28 cellular contexts compared by ENCODE assay signal in genomic region chr16:89295071-89295900, GRCh38.
A peak's percentile ranks its signal among the peaks of the same experiment; 100 is the strongest.
DNase-seq lines count a peak whose midpoint lies in the region; ATAC-seq, FAIRE-seq and TF ChIP-seq lines count a peak whose summit lies in the region.
"Had no signal": no experiment of that assay in that cellular context is flagged by ENCODE, and none has a peak within 500 bp of the region (broad histone marks: within the 10 kb centered on the region; RNA-seq: fewer than 3 reads in every experiment).

No MANE protein-coding gene starts in this region.

- FAIRE-seq in K562 (lab: Jason Lieb, UNC) = no peak
- FAIRE-seq: A204.1, keratinocyte, TTC549 had no signal

- no peak overlapping the region for H4K91ac ChIP-seq in neuronal stem cell (ENCODE audit: low read depth, low read length, poor library complexity)

- peak overlapping the region; percentile 82 for H4K8ac ChIP-seq in neuronal stem cell (ENCODE audit: low read depth, low read length)

- intact Hi-C loops in activated CD8-positive, alpha-beta T cell treated with anti-CD3 and anti-CD28 coated beads for 36 hours (cut with micrococcal nuclease) = no loop called here
- intact Hi-C loops in CD4-positive, alpha-beta T cell (cut with DNase I, micrococcal nuclease) = no loop called here
- intact Hi-C loops in K562 (cut with micrococcal nuclease) (no loop called here), posterior cingulate gyrus (cut with DNase I) (no loop called here)

- no peak for TF ChIP-seq EP300 in K562 (IDR thresholded peaks at IDR 0.05; ENCODE audit: low read length)

- H3K4me3 ChIP-seq in K562 (no peak overlapping the region), neuronal stem cell (ENCODE audit: low read length in 2 of 2) (no peak overlapping the region)
- H3K4me3 ChIP-seq: lung, Peyer's patch, psoas muscle, SJCRH30, stomach, thyroid gland had no signal

- no peak overlapping the region for H3K4ac ChIP-seq in neuronal stem cell (ENCODE audit: low read length)

- no peaks in the 10 kb centered on the region for H3K27me3 ChIP-seq in CD4-positive, alpha-beta T cell (ENCODE audit: control insufficient read depth, insufficient read depth, low read length)
- H3K27me3 ChIP-seq in K562 (ENCODE audit: control insufficient read depth in 2 of 2, insufficient read depth in 2 of 2, low read length in 2 of 2) (no peaks in the 10 kb centered on the region), neuronal stem cell (ENCODE audit: control insufficient read depth in 3 of 3, insufficient read depth in 3 of 3, low read depth in 1 of 3, low read length in 3 of 3) (no peaks in the 10 kb centered on the region)
- H3K27me3 ChIP-seq: Peyer's patch, SJCRH30, stomach, thyroid gland had no signal

- POLR2A ChIA-PET in activated CD8-positive, alpha-beta T cell treated with anti-CD3 and anti-CD28 coated beads, Interleukin-2, amount 10 ng/mL, durations not matched to agents 7 days and 5 days (lab: Charles Lee) = no interaction called here
- POLR2A ChIA-PET in activated CD8-positive, alpha-beta T cell treated with anti-CD3 and anti-CD28 coated beads for 36 hours (lab: Charles Lee) = interaction anchor here (0.9 kb wide), 1 partner anchor 54 kb away, joined by 3 read pairs; no protein-coding TSS in a partner anchor
- POLR2A ChIA-PET in CD4-positive, alpha-beta T cell (lab: Charles Lee) = interaction anchor here (1.6 kb wide), 1 partner anchor 20 kb away, joined by 4 read pairs; no protein-coding TSS in a partner anchor
- POLR2A ChIA-PET in K562 (lab: Yijun Ruan, JAX) = interaction anchor here (0.6 kb wide), 1 partner anchor 45 kb away, joined by 3 read pairs; no protein-coding TSS in a partner anchor

- H3K9ac ChIP-seq in K562 (ENCODE audit: insufficient read depth in 1 of 2, low read depth in 2 of 2, low read length in 2 of 2) (peak overlapping the region in 1 of 2 experiments; percentile 61; a peak in 2 of 4 replicates), neuronal stem cell (ENCODE audit: low read depth, low read length, poor library complexity) (peak overlapping the region; percentile 70)

- DNase-seq in activated CD8-positive, alpha-beta T cell treated with anti-CD3 and anti-CD28 coated beads, Interleukin-2, amount 10 ng/mL, durations not matched to agents 7 days and 5 days = no peak
- no peak for DNase-seq in activated CD8-positive, alpha-beta T cell treated with anti-CD3 and anti-CD28 coated beads for 36 hours
- no peak for DNase-seq in CD4-positive, alpha-beta T cell
- DNase-seq in K562 (ENCODE audit: extremely low read depth in 1 of 4, low spot score in 3 of 4) = no peak
- no peak for DNase-seq in neuronal stem cell (ENCODE audit: low spot score)
- DNase-seq in effector CD4-positive, alpha-beta T cell = no peak
- DNase-seq in SW 1271 (lab: John Stamatoyannopoulos, UW) = no peak
- DNase-seq in posterior cingulate gyrus = no peak
- DNase-seq: activated CD4-positive, CD25-positive, alpha-beta regulatory T cell treated with anti-CD3 and anti-CD28 coated beads, Interleukin-2, amount 50 U/mL, for 72 hours; activated T-cell treated with anti-CD3 and anti-CD28 coated beads, Interleukin-2, amount 50 U/mL, for 48 hours; DMS53; H7; KG1; MM.1S; NCI-H2029; NCI-H2227 treated with DMSO at 0.1 percent for 48 hours; Peyer's patch; SJCRH30; stomach had no signal

- H3K4me2 ChIP-seq in K562 (ENCODE audit: insufficient read depth, low read length) (no peak overlapping the region), neuronal stem cell (ENCODE audit: insufficient read depth, low read length, poor library complexity, severe bottlenecking) (no peak overlapping the region)

- no peak for TF ChIP-seq POLR2A in K562 (conservative IDR thresholded peaks at IDR 0.05)

- no peak overlapping the region for H2AK5ac ChIP-seq in neuronal stem cell (ENCODE audit: low read depth, low read length)

- H2BK15ac ChIP-seq in neuronal stem cell (ENCODE audit: low read length) = no peak overlapping the region

- in situ Hi-C loops in K562 (cut with MboI) = no loop called here

- BruUV-seq in K562 (replicated peaks; lab: Mats Ljungman, UMichigan) = no TSS peak

- H3K79me2 ChIP-seq in K562 (ENCODE audit: control insufficient read depth, insufficient read depth, low read length) = peaks cover 69% of the 10 kb centered on the region

- H2AFZ ChIP-seq in K562 (ENCODE audit: low read depth, low read length) (no peak overlapping the region), neuronal stem cell (ENCODE audit: low read length) (no peak overlapping the region)

- peaks cover 18% of the 10 kb centered on the region for H3K9me1 ChIP-seq in K562 (ENCODE audit: control insufficient read depth, insufficient read depth, low read length)

- H3K4me1 Mint-ChIP-seq in activated CD8-positive, alpha-beta T cell treated with anti-CD3 and anti-CD28 coated beads, Interleukin-2, amount 10 ng/mL, durations not matched to agents 7 days and 5 days (ENCODE audit: low read depth) = peaks cover 48% of the 10 kb centered on the region
- peaks cover 31% of the 10 kb centered on the region for H3K4me1 Mint-ChIP-seq in activated CD8-positive, alpha-beta T cell treated with anti-CD3 and anti-CD28 coated beads for 36 hours (ENCODE audit: low read depth)
- peaks cover 36% of the 10 kb centered on the region for H3K4me1 Mint-ChIP-seq in CD4-positive, alpha-beta T cell (ENCODE audit: low read depth)

- peak overlapping the region; percentile 82 for H3K14ac ChIP-seq in neuronal stem cell (ENCODE audit: low read length)

- H3K4me3 Mint-ChIP-seq in activated CD8-positive, alpha-beta T cell treated with anti-CD3 and anti-CD28 coated beads, Interleukin-2, amount 10 ng/mL, durations not matched to agents 7 days and 5 days = no peak overlapping the region
- H3K4me3 Mint-ChIP-seq in activated CD8-positive, alpha-beta T cell treated with anti-CD3 and anti-CD28 coated beads for 36 hours = no peak overlapping the region
- H3K4me3 Mint-ChIP-seq in CD4-positive, alpha-beta T cell = no peak overlapping the region
- H3K4me3 Mint-ChIP-seq: brain had no signal

- peaks cover 25% of the 10 kb centered on the region for H3K79me1 ChIP-seq in neuronal stem cell (ENCODE audit: low read depth, low read length)

- WGBS in K562 (ENCODE audit: insufficient coverage, low coverage, missing lambda C conversion rate) = 98% methylated on average over 19 of the region's 24 CpGs
- WGBS in neuronal stem cell (ENCODE audit: extremely low coverage in 2 of 2, insufficient read length in 2 of 2, insufficient replicate concordance in 1 of 2), 2 donors = no CpG with 5 or more reads among the region's 24 CpGs

- no peak overlapping the region for H3K27ac ChIP-seq in CD4-positive, alpha-beta T cell (ENCODE audit: low read depth, low read length)
- H3K27ac ChIP-seq in K562 (ENCODE audit: extremely low read depth, low read depth, low read length) = no peak overlapping the region
- no peak overlapping the region for H3K27ac ChIP-seq in neuronal stem cell (replicated peaks; ENCODE audit: low read length)
- H3K27ac ChIP-seq: epithelial cell of prostate, Peyer's patch, psoas muscle, SJCRH30, thyroid gland had no signal

- no peak for TF ChIP-seq RAD21 in K562 (CRISPR knock-in tag; conservative IDR thresholded peaks at IDR 0.05 in 1 of 2, IDR thresholded peaks at IDR 0.05 in 1 of 2)

- H3K36me3 Mint-ChIP-seq in activated CD8-positive, alpha-beta T cell treated with anti-CD3 and anti-CD28 coated beads, Interleukin-2, amount 10 ng/mL, durations not matched to agents 7 days and 5 days (ENCODE audit: low read depth) = peaks cover 16% of the 10 kb centered on the region
- peaks cover 8% of the 10 kb centered on the region for H3K36me3 Mint-ChIP-seq in activated CD8-positive, alpha-beta T cell treated with anti-CD3 and anti-CD28 coated beads for 36 hours (ENCODE audit: low read depth)
- H3K36me3 Mint-ChIP-seq in CD4-positive, alpha-beta T cell (ENCODE audit: low read depth) = peaks cover 41% of the 10 kb centered on the region

- peak overlapping the region; percentile 84 for H2BK12ac ChIP-seq in neuronal stem cell (ENCODE audit: low read length)

- no peak overlapping the region for H2BK5ac ChIP-seq in neuronal stem cell (ENCODE audit: low read length)

- H3K27me3 Mint-ChIP-seq in activated CD8-positive, alpha-beta T cell treated with anti-CD3 and anti-CD28 coated beads, Interleukin-2, amount 10 ng/mL, durations not matched to agents 7 days and 5 days (ENCODE audit: low read depth) = no peaks in the 10 kb centered on the region
- H3K27me3 Mint-ChIP-seq in activated CD8-positive, alpha-beta T cell treated with anti-CD3 and anti-CD28 coated beads for 36 hours = no peaks in the 10 kb centered on the region
- no peaks in the 10 kb centered on the region for H3K27me3 Mint-ChIP-seq in CD4-positive, alpha-beta T cell
- H3K27me3 Mint-ChIP-seq: brain had no signal

- peaks cover 46% of the 10 kb centered on the region for H4K20me1 ChIP-seq in K562 (replicated peaks; ENCODE audit: control insufficient read depth, insufficient read depth, low read length)

- H3K27ac Mint-ChIP-seq in activated CD8-positive, alpha-beta T cell treated with anti-CD3 and anti-CD28 coated beads, Interleukin-2, amount 10 ng/mL, durations not matched to agents 7 days and 5 days = peak overlapping the region; percentile 34
- no peak overlapping the region for H3K27ac Mint-ChIP-seq in activated CD8-positive, alpha-beta T cell treated with anti-CD3 and anti-CD28 coated beads for 36 hours
- H3K27ac Mint-ChIP-seq in CD4-positive, alpha-beta T cell = peak overlapping the region; percentile 55

- no peaks in the 10 kb centered on the region for H3K9me3 Mint-ChIP-seq in activated CD8-positive, alpha-beta T cell treated with anti-CD3 and anti-CD28 coated beads, Interleukin-2, amount 10 ng/mL, durations not matched to agents 7 days and 5 days (ENCODE audit: insufficient read depth)
- H3K9me3 Mint-ChIP-seq in activated CD8-positive, alpha-beta T cell treated with anti-CD3 and anti-CD28 coated beads for 36 hours = no peaks in the 10 kb centered on the region
- H3K9me3 Mint-ChIP-seq in CD4-positive, alpha-beta T cell = no peaks in the 10 kb centered on the region
- H3K9me3 Mint-ChIP-seq: brain, neural crest cell had no signal

- no peak overlapping the region for H2BK120ac ChIP-seq in neuronal stem cell (ENCODE audit: low read depth, low read length)

- CTCF ChIA-PET in activated CD8-positive, alpha-beta T cell treated with anti-CD3 and anti-CD28 coated beads, Interleukin-2, amount 10 ng/mL, durations not matched to agents 7 days and 5 days (lab: Charles Lee) = interaction anchor here (1.2 kb wide), 1 partner anchor 12 kb away, joined by 3 read pairs; no protein-coding TSS in a partner anchor
- CTCF ChIA-PET in activated CD8-positive, alpha-beta T cell treated with anti-CD3 and anti-CD28 coated beads for 36 hours (lab: Charles Lee) = interaction anchor here (1.0 to 1.7 kb wide), 2 partner anchors 12 to 21 kb away, joined by 4 to 5 read pairs; no protein-coding TSS in a partner anchor
- CTCF ChIA-PET in CD4-positive, alpha-beta T cell (lab: Charles Lee) = interaction anchor here (1.3 kb wide), 1 partner anchor 66 kb away, joined by 5 read pairs; no protein-coding TSS in a partner anchor
- CTCF ChIA-PET in K562 (lab: Yijun Ruan, JAX; ENCODE audit: low intra/inter-chr PET ratio) = no interaction called here

- no peaks in the 10 kb centered on the region for H3K9me3 ChIP-seq in CD4-positive, alpha-beta T cell (ENCODE audit: control insufficient read depth, low read length)
- H3K9me3 ChIP-seq in K562 (replicated peaks; ENCODE audit: control insufficient read depth, insufficient read depth, low read depth, low read length) (no peaks in the 10 kb centered on the region), neuronal stem cell (replicated peaks in 1 of 2; ENCODE audit: control insufficient read depth in 2 of 2, insufficient read depth in 1 of 2, low read depth in 1 of 2, low read length in 2 of 2) (no peaks in the 10 kb centered on the region)
- H3K9me3 ChIP-seq: Peyer's patch, psoas muscle, SJCRH30, stomach, thyroid gland had no signal

- peak overlapping the region; percentile 95 for H3K23ac ChIP-seq in neuronal stem cell (ENCODE audit: low read depth, low read length, poor library complexity)

- H3K18ac ChIP-seq in neuronal stem cell (ENCODE audit: low read length) = peak overlapping the region; percentile 87

- ATAC-seq in activated CD8-positive, alpha-beta T cell treated with anti-CD3 and anti-CD28 coated beads, Interleukin-2, amount 10 ng/mL, durations not matched to agents 7 days and 5 days = no peak
- ATAC-seq in activated CD8-positive, alpha-beta T cell treated with anti-CD3 and anti-CD28 coated beads for 36 hours = no peak
- no peak for ATAC-seq in CD4-positive, alpha-beta T cell (ENCODE audit: poor library complexity)
- ATAC-seq in K562 = no peak
- ATAC-seq: psoas muscle had no signal

- TF ChIP-seq CTCF in activated CD8-positive, alpha-beta T cell treated with anti-CD3 and anti-CD28 coated beads for 36 hours (IDR thresholded peaks at IDR 0.05) = no peak
- TF ChIP-seq CTCF in CD4-positive, alpha-beta T cell (IDR thresholded peaks at IDR 0.05) = no peak
- TF ChIP-seq CTCF in K562 (IDR thresholded peaks at IDR 0.05 in 2 of 3, conservative IDR thresholded peaks at IDR 0.05 in 1 of 3; ENCODE audit: insufficient read depth in 2 of 3, low read depth in 1 of 3, low read length in 3 of 3) = no peak

- peaks cover 45% of the 10 kb centered on the region; the same call in 2 of the 3 replicates for H3K36me3 ChIP-seq in K562 (ENCODE audit: control insufficient read depth, insufficient read depth, low read length)
- H3K36me3 ChIP-seq in neuronal stem cell (replicated peaks in 1 of 2; ENCODE audit: control insufficient read depth in 2 of 2, insufficient read depth in 2 of 2, low read length in 2 of 2) = peaks cover 12 to 60% of the 10 kb centered on the region in 2 donors

- H3K4me1 ChIP-seq in K562 (replicated peaks in 1 of 2; ENCODE audit: control insufficient read depth in 2 of 2, insufficient read depth in 2 of 2, low read length in 2 of 2) (peaks cover 8 to 66% of the 10 kb centered on the region in 2 experiments; a peak in 4 of 5 replicates), neuronal stem cell (ENCODE audit: control insufficient read depth in 2 of 2, insufficient read depth in 1 of 2, low read depth in 1 of 2, low read length in 2 of 2) (peaks cover 24 to 43% of the 10 kb centered on the region in 2 donors)
